Comparison of ENCODE assay signal across 9 cellular contexts in genomic region chr5:8675182-8675581, GRCh38.
"Had no signal": no experiment of that assay in that cellular context is flagged by ENCODE, and none has a peak within 500 bp of the region (broad histone marks: within the 10 kb centered on the region; RNA-seq: fewer than 3 reads in every experiment).

No MANE protein-coding gene starts in this region.

- H3K4me3 ChIP-seq: GM23248, GM23338, HAP-1 had no signal

- H3K4me2 ChIP-seq: GM23338 had no signal

- H3K9me3 Mint-ChIP-seq: GM23338, H9, HFFc6 had no signal

- H3K27ac Mint-ChIP-seq: GM23338, H9, HFFc6 had no signal

- DNase-seq: GM23248, GOT3, H7, H9, HCEC 1CT, HFFc6 had no signal

- H3K9ac ChIP-seq: GM23248 had no signal

- H3K4me1 ChIP-seq: HAP-1 had no signal

- ATAC-seq: GM23338, HCT116 had no signal

- H2AFZ ChIP-seq: GM23248, GM23338 had no signal

- H3K4me3 Mint-ChIP-seq: GM23338, H9, HFFc6 had no signal

- H3K9me3 ChIP-seq: HAP-1 had no signal

- H3K27ac ChIP-seq: GM23248 had no signal

- H3K36me3 ChIP-seq: HAP-1 had no signal
